In the genomic region with DNA sequence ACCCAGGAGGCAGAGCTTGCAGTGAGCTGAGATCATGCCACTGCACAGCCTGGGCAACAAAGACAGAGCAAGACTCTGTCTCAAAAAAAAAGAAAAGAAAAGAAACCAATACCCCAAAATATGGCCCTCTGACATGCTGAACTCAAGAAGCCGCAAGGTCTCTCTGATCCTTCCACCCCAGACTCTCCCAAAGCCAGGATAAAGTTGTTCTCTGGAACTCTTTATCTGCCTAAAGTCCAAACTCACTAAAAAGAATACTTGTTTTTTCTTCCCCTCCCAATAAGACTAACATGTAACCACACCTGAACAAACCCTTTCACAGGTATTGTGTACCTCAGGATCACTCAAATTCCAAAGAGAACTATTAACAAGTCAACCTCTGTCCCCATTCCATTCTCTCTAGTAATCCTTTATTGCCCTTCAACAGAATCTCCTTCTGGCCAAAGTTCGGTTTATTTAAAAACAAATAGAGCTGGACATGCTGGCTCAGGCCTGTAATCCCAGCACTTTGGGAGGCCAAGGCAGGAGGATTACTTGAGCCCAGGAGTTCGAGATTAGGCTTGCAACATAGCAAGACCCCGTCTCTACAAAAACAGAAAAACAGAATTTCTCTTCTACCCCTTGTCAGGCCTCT, we compare ENCODE assay signal across 1 cellular context.
TF ChIP-seq lines count a peak whose summit lies in the region.

No MANE protein-coding gene starts in this region.

TF ChIP-seq in HepG2, 621 proteins besides CTCF, POLR2A, EP300 and RAD21 (continued from another document and continues in another):
- TF ChIP-seq, protein P1, sequence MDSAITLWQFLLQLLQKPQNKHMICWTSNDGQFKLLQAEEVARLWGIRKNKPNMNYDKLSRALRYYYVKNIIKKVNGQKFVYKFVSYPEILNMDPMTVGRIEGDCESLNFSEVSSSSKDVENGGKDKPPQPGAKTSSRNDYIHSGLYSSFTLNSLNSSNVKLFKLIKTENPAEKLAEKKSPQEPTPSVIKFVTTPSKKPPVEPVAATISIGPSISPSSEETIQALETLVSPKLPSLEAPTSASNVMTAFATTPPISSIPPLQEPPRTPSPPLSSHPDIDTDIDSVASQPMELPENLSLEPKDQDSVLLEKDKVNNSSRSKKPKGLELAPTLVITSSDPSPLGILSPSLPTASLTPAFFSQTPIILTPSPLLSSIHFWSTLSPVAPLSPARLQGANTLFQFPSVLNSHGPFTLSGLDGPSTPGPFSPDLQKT (CRISPR knock-in tag; IDR thresholded peaks at IDR 0.05; ENCODE audit: borderline replicate concordance), result no peak
- TF ChIP-seq, protein P2, sequence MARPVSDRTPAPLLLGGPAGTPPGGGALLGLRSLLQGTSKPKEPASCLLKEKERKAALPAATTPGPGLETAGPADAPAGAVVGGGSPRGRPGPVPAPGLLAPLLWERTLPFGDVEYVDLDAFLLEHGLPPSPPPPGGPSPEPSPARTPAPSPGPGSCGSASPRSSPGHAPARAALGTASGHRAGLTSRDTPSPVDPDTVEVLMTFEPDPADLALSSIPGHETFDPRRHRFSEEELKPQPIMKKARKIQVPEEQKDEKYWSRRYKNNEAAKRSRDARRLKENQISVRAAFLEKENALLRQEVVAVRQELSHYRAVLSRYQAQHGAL (CRISPR knock-in tag; IDR thresholded peaks at IDR 0.05; ENCODE audit: not compliant biosample characterization), result no peak
- TF ChIP-seq, protein P3, sequence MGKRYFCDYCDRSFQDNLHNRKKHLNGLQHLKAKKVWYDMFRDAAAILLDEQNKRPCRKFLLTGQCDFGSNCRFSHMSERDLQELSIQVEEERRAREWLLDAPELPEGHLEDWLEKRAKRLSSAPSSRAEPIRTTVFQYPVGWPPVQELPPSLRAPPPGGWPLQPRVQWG (CRISPR knock-in tag; IDR thresholded peaks at IDR 0.05; ENCODE audit: borderline replicate concordance, low read depth), result no peak
- TF ChIP-seq ZNF879 (CRISPR knock-in tag; IDR thresholded peaks at IDR 0.05) (no peak), MED13 (CRISPR knock-in tag; IDR thresholded peaks at IDR 0.05) (no peak), HNRNPL (IDR thresholded peaks at IDR 0.05; ENCODE audit: low read depth, low read length) (no peak), NFRKB (IDR thresholded peaks at IDR 0.05) (no peak), ZNF460 (CRISPR knock-in tag; IDR thresholded peaks at IDR 0.05; ENCODE audit: borderline replicate concordance) (no peak), KDM5A (IDR thresholded peaks at IDR 0.05; ENCODE audit: borderline replicate concordance, low read length) (no peak), NRL (CRISPR knock-in tag; IDR thresholded peaks at IDR 0.05; ENCODE audit: borderline replicate concordance) (no peak), ZNF253 (CRISPR knock-in tag; IDR thresholded peaks at IDR 0.05; ENCODE audit: borderline replicate concordance) (no peak), ZNF12 (CRISPR knock-in tag; IDR thresholded peaks at IDR 0.05) (no peak), ZNF235 (CRISPR knock-in tag; IDR thresholded peaks at IDR 0.05; ENCODE audit: borderline replicate concordance) (no peak), ZSCAN20 (CRISPR knock-in tag; IDR thresholded peaks at IDR 0.05; ENCODE audit: borderline replicate concordance) (no peak), ZNF136 (CRISPR knock-in tag; IDR thresholded peaks at IDR 0.05; ENCODE audit: low read depth) (no peak), TBX2 (CRISPR knock-in tag; IDR thresholded peaks at IDR 0.05; ENCODE audit: borderline replicate concordance) (peak; percentile 60; the same call in 1 of the 2 replicates), CEBPB (IDR thresholded peaks at IDR 0.05; ENCODE audit: borderline replicate concordance, low read depth, low read length) (0 out of 2 replicates have a peak, but pooled peaks have one; percentile 21), ESRRA (CRISPR knock-in tag; IDR thresholded peaks at IDR 0.05; ENCODE audit: low read depth) (peak; percentile 76), TMF1 (CRISPR knock-in tag; IDR thresholded peaks at IDR 0.05; ENCODE audit: low read depth) (peak; percentile 29; the same call in 1 of the 2 replicates), ARNT (IDR thresholded peaks at IDR 0.05) (no peak)
- TF ChIP-seq, protein P4, sequence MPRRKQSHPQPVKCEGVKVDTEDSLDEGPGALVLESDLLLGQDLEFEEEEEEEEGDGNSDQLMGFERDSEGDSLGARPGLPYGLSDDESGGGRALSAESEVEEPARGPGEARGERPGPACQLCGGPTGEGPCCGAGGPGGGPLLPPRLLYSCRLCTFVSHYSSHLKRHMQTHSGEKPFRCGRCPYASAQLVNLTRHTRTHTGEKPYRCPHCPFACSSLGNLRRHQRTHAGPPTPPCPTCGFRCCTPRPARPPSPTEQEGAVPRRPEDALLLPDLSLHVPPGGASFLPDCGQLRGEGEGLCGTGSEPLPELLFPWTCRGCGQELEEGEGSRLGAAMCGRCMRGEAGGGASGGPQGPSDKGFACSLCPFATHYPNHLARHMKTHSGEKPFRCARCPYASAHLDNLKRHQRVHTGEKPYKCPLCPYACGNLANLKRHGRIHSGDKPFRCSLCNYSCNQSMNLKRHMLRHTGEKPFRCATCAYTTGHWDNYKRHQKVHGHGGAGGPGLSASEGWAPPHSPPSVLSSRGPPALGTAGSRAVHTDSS (CRISPR knock-in tag; conservative IDR thresholded peaks at IDR 0.05), result no peak
- TF ChIP-seq, protein P5, sequence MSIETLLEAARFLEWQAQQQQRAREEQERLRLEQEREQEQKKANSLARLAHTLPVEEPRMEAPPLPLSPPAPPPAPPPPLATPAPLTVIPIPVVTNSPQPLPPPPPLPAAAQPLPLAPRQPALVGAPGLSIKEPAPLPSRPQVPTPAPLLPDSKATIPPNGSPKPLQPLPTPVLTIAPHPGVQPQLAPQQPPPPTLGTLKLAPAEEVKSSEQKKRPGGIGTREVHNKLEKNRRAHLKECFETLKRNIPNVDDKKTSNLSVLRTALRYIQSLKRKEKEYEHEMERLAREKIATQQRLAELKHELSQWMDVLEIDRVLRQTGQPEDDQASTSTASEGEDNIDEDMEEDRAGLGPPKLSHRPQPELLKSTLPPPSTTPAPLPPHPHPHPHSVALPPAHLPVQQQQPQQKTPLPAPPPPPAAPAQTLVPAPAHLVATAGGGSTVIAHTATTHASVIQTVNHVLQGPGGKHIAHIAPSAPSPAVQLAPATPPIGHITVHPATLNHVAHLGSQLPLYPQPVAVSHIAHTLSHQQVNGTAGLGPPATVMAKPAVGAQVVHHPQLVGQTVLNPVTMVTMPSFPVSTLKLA (IDR thresholded peaks at IDR 0.05), result no peak
- TF ChIP-seq, protein P6, sequence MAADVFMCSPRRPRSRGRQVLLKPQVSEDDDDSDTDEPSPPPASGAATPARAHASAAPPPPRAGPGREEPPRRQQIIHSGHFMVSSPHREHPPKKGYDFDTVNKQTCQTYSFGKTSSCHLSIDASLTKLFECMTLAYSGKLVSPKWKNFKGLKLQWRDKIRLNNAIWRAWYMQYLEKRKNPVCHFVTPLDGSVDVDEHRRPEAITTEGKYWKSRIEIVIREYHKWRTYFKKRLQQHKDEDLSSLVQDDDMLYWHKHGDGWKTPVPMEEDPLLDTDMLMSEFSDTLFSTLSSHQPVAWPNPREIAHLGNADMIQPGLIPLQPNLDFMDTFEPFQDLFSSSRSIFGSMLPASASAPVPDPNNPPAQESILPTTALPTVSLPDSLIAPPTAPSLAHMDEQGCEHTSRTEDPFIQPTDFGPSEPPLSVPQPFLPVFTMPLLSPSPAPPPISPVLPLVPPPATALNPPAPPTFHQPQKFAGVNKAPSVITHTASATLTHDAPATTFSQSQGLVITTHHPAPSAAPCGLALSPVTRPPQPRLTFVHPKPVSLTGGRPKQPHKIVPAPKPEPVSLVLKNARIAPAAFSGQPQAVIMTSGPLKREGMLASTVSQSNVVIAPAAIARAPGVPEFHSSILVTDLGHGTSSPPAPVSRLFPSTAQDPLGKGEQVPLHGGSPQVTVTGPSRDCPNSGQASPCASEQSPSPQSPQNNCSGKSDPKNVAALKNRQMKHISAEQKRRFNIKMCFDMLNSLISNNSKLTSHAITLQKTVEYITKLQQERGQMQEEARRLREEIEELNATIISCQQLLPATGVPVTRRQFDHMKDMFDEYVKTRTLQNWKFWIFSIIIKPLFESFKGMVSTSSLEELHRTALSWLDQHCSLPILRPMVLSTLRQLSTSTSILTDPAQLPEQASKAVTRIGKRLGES (CRISPR knock-in tag; IDR thresholded peaks at IDR 0.05; ENCODE audit: borderline replicate concordance), result no peak
- TF ChIP-seq, protein P7, sequence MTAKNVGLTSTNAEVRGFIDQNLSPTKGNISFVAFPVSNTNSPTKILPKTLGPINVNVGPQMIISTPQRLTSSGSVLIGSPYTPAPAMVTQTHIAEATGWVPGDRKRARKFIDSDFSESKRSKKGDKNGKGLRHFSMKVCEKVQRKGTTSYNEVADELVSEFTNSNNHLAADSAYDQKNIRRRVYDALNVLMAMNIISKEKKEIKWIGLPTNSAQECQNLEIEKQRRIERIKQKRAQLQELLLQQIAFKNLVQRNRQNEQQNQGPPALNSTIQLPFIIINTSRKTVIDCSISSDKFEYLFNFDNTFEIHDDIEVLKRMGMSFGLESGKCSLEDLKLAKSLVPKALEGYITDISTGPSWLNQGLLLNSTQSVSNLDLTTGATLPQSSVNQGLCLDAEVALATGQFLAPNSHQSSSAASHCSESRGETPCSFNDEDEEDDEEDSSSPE (CRISPR knock-in tag; IDR thresholded peaks at IDR 0.05), result no peak
- TF ChIP-seq, protein P8, sequence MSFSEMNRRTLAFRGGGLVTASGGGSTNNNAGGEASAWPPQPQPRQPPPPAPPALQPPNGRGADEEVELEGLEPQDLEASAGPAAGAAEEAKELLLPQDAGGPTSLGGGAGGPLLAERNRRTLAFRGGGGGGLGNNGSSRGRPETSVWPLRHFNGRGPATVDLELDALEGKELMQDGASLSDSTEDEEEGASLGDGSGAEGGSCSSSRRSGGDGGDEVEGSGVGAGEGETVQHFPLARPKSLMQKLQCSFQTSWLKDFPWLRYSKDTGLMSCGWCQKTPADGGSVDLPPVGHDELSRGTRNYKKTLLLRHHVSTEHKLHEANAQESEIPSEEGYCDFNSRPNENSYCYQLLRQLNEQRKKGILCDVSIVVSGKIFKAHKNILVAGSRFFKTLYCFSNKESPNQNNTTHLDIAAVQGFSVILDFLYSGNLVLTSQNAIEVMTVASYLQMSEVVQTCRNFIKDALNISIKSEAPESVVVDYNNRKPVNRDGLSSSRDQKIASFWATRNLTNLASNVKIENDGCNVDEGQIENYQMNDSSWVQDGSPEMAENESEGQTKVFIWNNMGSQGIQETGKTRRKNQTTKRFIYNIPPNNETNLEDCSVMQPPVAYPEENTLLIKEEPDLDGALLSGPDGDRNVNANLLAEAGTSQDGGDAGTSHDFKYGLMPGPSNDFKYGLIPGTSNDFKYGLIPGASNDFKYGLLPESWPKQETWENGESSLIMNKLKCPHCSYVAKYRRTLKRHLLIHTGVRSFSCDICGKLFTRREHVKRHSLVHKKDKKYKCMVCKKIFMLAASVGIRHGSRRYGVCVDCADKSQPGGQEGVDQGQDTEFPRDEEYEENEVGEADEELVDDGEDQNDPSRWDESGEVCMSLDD (CRISPR knock-in tag; IDR thresholded peaks at IDR 0.05; ENCODE audit: borderline replicate concordance), result no peak
- TF ChIP-seq, protein P9, sequence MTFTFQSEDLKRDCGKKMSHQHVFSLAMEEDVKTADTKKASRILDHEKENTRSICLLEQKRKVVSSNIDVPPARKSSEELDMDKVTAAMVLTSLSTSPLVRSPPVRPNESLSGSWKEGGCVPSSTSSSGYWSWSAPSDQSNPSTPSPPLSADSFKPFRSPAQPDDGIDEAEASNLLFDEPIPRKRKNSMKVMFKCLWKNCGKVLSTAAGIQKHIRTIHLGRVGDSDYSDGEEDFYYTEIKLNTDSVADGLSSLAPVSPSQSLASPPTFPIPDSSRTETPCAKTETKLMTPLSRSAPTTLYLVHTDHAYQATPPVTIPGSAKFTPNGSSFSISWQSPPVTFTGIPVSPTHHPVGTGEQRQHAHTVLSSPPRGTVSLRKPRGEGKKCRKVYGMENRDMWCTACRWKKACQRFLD (CRISPR knock-in tag; IDR thresholded peaks at IDR 0.05; ENCODE audit: borderline replicate concordance), result no peak
- TF ChIP-seq, protein P10, sequence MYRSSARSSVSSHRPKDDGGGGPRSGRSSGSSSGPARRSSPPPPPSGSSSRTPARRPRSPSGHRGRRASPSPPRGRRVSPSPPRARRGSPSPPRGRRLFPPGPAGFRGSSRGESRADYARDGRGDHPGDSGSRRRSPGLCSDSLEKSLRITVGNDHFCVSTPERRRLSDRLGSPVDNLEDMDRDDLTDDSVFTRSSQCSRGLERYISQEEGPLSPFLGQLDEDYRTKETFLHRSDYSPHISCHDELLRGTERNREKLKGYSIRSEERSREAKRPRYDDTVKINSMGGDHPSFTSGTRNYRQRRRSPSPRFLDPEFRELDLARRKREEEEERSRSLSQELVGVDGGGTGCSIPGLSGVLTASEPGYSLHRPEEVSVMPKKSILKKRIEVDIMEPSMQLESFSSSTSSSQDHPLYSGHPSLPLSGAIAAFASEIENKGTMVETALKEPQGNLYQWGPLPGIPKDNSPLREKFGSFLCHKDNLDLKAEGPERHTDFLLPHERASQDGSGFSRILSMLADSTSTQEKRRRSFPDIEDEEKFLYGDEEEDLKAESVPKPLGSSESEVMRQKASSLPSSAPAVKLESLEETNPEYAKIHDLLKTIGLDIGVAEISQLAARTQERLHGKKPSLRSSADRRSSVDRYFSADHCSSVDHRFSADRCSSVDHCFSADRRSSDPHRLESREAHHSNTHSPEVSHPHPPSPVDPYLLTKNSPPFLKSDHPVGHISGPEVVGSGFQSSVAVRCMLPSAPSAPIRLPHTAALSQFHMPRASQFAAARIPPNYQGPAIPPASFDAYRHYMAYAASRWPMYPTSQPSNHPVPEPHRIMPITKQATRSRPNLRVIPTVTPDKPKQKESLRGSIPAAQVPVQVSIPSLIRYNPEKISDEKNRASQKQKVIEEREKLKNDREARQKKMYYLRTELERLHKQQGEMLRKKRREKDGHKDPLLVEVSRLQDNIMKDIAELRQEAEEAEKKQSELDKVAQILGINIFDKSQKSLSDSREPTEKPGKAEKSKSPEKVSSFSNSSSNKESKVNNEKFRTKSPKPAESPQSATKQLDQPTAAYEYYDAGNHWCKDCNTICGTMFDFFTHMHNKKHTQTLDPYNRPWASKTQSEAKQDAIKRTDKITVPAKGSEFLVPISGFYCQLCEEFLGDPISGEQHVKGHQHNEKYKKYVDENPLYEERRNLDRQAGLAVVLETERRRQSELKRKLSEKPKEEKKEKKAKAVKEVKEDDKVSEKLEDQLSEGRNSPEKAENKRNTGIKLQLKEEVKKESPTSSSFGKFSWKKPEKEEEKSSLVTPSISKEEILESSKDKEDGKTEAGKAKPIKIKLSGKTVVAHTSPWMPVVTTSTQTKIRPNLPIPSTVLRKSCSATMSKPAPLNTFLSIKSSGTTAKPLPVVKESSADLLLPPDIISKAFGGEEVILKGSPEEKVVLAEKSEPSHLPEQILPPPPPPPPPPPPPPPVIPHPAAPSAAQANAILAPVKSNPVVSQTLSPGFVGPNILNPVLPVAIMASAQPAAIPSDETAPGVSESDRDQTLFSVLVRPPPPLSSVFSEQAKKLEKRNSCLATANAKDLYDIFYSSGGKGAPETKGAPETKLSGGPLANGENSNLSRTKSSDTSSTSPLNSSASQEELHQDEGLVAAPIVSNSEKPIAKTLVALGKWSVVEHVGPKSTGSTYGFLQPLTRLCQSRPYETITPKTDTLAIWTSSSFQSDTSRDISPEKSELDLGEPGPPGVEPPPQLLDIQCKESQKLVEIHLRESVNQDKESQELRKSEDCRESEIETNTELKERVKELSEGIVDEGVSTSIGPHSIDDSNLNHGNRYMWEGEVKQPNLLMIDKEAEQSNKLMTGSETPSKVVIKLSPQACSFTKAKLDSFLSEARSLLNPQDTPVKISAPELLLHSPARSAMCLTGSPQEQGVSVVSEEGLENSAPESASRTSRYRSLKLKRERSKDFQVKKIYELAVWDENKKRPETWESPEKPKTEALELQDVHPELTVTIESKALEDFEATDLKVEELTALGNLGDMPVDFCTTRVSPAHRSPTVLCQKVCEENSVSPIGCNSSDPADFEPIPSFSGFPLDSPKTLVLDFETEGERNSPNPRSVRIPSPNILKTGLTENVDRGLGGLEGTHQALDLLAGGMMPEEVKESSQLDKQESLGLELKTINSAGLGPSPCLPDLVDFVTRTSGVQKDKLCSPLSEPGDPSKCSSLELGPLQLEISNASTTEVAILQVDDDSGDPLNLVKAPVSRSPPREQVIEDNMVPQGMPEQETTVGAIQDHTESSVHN (CRISPR knock-in tag; IDR thresholded peaks at IDR 0.05), result no peak
- TF ChIP-seq, protein P11, sequence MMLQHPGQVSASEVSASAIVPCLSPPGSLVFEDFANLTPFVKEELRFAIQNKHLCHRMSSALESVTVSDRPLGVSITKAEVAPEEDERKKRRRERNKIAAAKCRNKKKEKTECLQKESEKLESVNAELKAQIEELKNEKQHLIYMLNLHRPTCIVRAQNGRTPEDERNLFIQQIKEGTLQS (CRISPR knock-in tag; IDR thresholded peaks at IDR 0.05), result no peak
